ENCODE assay signal across 21 cellular contexts in genomic region chr12:55757701-55758100, GRCh38. TPM values are rescaled to one million over a fixed set of nuclear protein-coding genes. Genes with fewer than 3 reads are reported as not detected.
DNase-seq lines count a peak whose midpoint lies in the region; ATAC-seq and TF ChIP-seq lines count a peak whose summit lies in the region.
"Had no signal": no experiment of that assay in that cellular context is flagged by ENCODE, and none has a peak within 500 bp of the region (broad histone marks: within the 10 kb centered on the region; RNA-seq: fewer than 3 reads in every experiment).

No MANE protein-coding gene starts in this region.

- CTCF ChIA-PET in A673 (lab: Charles Lee), result no interaction called here
- CTCF ChIA-PET in CD8-positive, alpha-beta T cell (lab: Charles Lee), result interaction anchor here (0.6 to 2.3 kb wide), 3 partner anchors 14 to 36 kb away, joined by 3 to 9 read pairs (median 4); no protein-coding TSS in a partner anchor
- CTCF ChIA-PET in activated CD4-positive, alpha-beta memory T cell treated with anti-CD3 and anti-CD28 coated beads, Interleukin-2, amount 10 ng/mL, durations not matched to agents 7 days and 5 days (lab: Charles Lee), result no interaction called here

- BruUV-seq in A673 (replicated peaks; lab: Mats Ljungman, UMichigan), result no TSS peak

- H3K4me3 ChIP-seq in A673 (ENCODE audit: low read depth, low read length, poor library complexity, severe bottlenecking), result no peak overlapping the region
- no peak overlapping the region for H3K4me3 ChIP-seq in CD8-positive, alpha-beta T cell (ENCODE audit: low read depth, low read length)
- H3K4me3 ChIP-seq in mesodermal cell (ENCODE audit: extremely low read depth, insufficient read depth, low read length, poor library complexity, severe bottlenecking), result no peak overlapping the region
- H3K4me3 ChIP-seq: GM12878, heart right ventricle, left ventricle myocardium inferior, tibial artery had no signal

- peaks cover 2% of the 10 kb centered on the region for H3K4me1 Mint-ChIP-seq in CD8-positive, alpha-beta T cell (ENCODE audit: low read depth)
- peaks cover 14% of the 10 kb centered on the region for H3K4me1 Mint-ChIP-seq in activated CD4-positive, alpha-beta memory T cell treated with anti-CD3 and anti-CD28 coated beads, Interleukin-2, amount 10 ng/mL, durations not matched to agents 7 days and 5 days

- H3K27ac Mint-ChIP-seq in CD8-positive, alpha-beta T cell, result peak overlapping the region; percentile 77
- peak overlapping the region; percentile 42 for H3K27ac Mint-ChIP-seq in activated CD4-positive, alpha-beta memory T cell treated with anti-CD3 and anti-CD28 coated beads, Interleukin-2, amount 10 ng/mL, durations not matched to agents 7 days and 5 days
- H3K27ac Mint-ChIP-seq: T-helper 17 cell had no signal

- peak overlapping the region; percentile 26 for H3K27ac ChIP-seq in A673 (ENCODE audit: low read depth, low read length, poor library complexity, severe bottlenecking)
- no peak overlapping the region for H3K27ac ChIP-seq in CD8-positive, alpha-beta T cell (ENCODE audit: low read depth, low read length)
- peak overlapping the region; percentile 53 for H3K27ac ChIP-seq in mesodermal cell (ENCODE audit: low read depth, low read length, severe bottlenecking)
- H3K27ac ChIP-seq: heart right ventricle, left ventricle myocardium inferior, tibial artery had no signal

- H3K27me3 Mint-ChIP-seq in CD8-positive, alpha-beta T cell (ENCODE audit: low read depth), result no peaks in the 10 kb centered on the region
- no peaks in the 10 kb centered on the region for H3K27me3 Mint-ChIP-seq in activated CD4-positive, alpha-beta memory T cell treated with anti-CD3 and anti-CD28 coated beads, Interleukin-2, amount 10 ng/mL, durations not matched to agents 7 days and 5 days
- H3K27me3 Mint-ChIP-seq: T-helper 17 cell had no signal

- H3K4me3 Mint-ChIP-seq in CD8-positive, alpha-beta T cell, result no peak overlapping the region
- H3K4me3 Mint-ChIP-seq in activated CD4-positive, alpha-beta memory T cell treated with anti-CD3 and anti-CD28 coated beads, Interleukin-2, amount 10 ng/mL, durations not matched to agents 7 days and 5 days, result no peak overlapping the region
- H3K4me3 Mint-ChIP-seq: activated naive CD4-positive, alpha-beta T cell treated with anti-CD3 and anti-CD28 coated beads for 36 hours; T-helper 17 cell had no signal

- ATAC-seq in CD8-positive, alpha-beta T cell, result no peak
- ATAC-seq: GM12878, heart right ventricle, right cardiac atrium, T-helper 17 cell had no signal

- H3K9me3 Mint-ChIP-seq in CD8-positive, alpha-beta T cell, result no peaks in the 10 kb centered on the region
- no peaks in the 10 kb centered on the region for H3K9me3 Mint-ChIP-seq in activated CD4-positive, alpha-beta memory T cell treated with anti-CD3 and anti-CD28 coated beads, Interleukin-2, amount 10 ng/mL, durations not matched to agents 7 days and 5 days
- H3K9me3 Mint-ChIP-seq: activated naive CD4-positive, alpha-beta T cell treated with anti-CD3 and anti-CD28 coated beads for 36 hours had no signal

- 67 to 100% methylated on average over 1 of the region's 2 CpGs for WGBS in mesodermal cell (ENCODE audit: insufficient coverage in 2 of 2), 2 experiments

- TF ChIP-seq CTCF in A673 (conservative IDR thresholded peaks at IDR 0.05; ENCODE audit: low read depth, low read length), result no peak
- no peak for TF ChIP-seq CTCF in CD8-positive, alpha-beta T cell (IDR thresholded peaks at IDR 0.05)

- H3K4me1 ChIP-seq in A673 (ENCODE audit: insufficient read depth, low read length, poor library complexity, severe bottlenecking), result no peaks in the 10 kb centered on the region
- H3K4me1 ChIP-seq in CD8-positive, alpha-beta T cell (ENCODE audit: insufficient read depth, low read length), result no peaks in the 10 kb centered on the region
- peaks cover 4% of the 10 kb centered on the region for H3K4me1 ChIP-seq in mesodermal cell (ENCODE audit: control insufficient read depth, insufficient read depth, low read length, poor library complexity, severe bottlenecking)
- H3K4me1 ChIP-seq: left ventricle myocardium inferior, tibial artery had no signal

- POLR2A ChIA-PET in A673 (lab: Charles Lee; ENCODE audit: low non-redundant PET), result interaction anchor here (0.6 kb wide), 1 partner anchor 553 kb away, joined by 3 read pairs; no protein-coding TSS in a partner anchor
- POLR2A ChIA-PET in CD8-positive, alpha-beta T cell (lab: Charles Lee), result interaction anchor here (1.6 kb wide), 1 partner anchor 9 kb away, joined by 4 read pairs; no protein-coding TSS in a partner anchor
- POLR2A ChIA-PET in activated CD4-positive, alpha-beta memory T cell treated with anti-CD3 and anti-CD28 coated beads, Interleukin-2, amount 10 ng/mL, durations not matched to agents 7 days and 5 days (lab: Charles Lee), result interaction anchor here (1.6 to 1.9 kb wide), 2 partner anchors 10 to 72 kb away, joined by 3 to 8 read pairs; no protein-coding TSS in a partner anchor

- DNase-seq in A673 (ENCODE audit: low spot score), result no peak
- DNase-seq in CD8-positive, alpha-beta T cell, result no peak
- no peak for DNase-seq in activated CD4-positive, alpha-beta memory T cell treated with anti-CD3 and anti-CD28 coated beads, Interleukin-2, amount 10 ng/mL, durations not matched to agents 7 days and 5 days
- DNase-seq in activated CD8-positive, alpha-beta memory T cell treated with anti-CD3 and anti-CD28 coated beads, Interleukin-2, amount 50 U/mL, for 4 hours, result no peak
- DNase-seq in NCI-H1105 (lab: John Stamatoyannopoulos, UW), result no peak
- no peak for DNase-seq in NOMO-1 treated with DMSO at 0.1 percent for 48 hours (lab: John Stamatoyannopoulos, UW; ENCODE audit: unreplicated experiment)
- DNase-seq: activated naive CD4-positive, alpha-beta T cell treated with anti-CD3 and anti-CD28 coated beads for 36 hours; AML-193; GF-D8; H7; heart right ventricle; left ventricle myocardium inferior; NCI-H2107; NCI-H510A treated with DMSO at 0.1 percent for 48 hours; right cardiac atrium; SHP77; stimulated activated naive CD4-positive, alpha-beta T cell; T-helper 17 cell; tibial artery had no signal

- peaks cover 80% of the 10 kb centered on the region for H3K36me3 Mint-ChIP-seq in CD8-positive, alpha-beta T cell
- H3K36me3 Mint-ChIP-seq in activated CD4-positive, alpha-beta memory T cell treated with anti-CD3 and anti-CD28 coated beads, Interleukin-2, amount 10 ng/mL, durations not matched to agents 7 days and 5 days (ENCODE audit: low read depth), result peaks cover 77% of the 10 kb centered on the region

- intact Hi-C loops in A673 (cut with micrococcal nuclease; ENCODE audit: unreplicated experiment), result no loop called here
- intact Hi-C loops in CD8-positive, alpha-beta T cell (cut with DNase I, micrococcal nuclease), result no loop called here

- H3K27me3 ChIP-seq in A673 (replicated peaks; ENCODE audit: insufficient read depth, low read depth, low read length, poor library complexity), result no peaks in the 10 kb centered on the region
- no peaks in the 10 kb centered on the region for H3K27me3 ChIP-seq in CD8-positive, alpha-beta T cell (ENCODE audit: insufficient read depth, low read length)
- H3K27me3 ChIP-seq: heart right ventricle, tibial artery had no signal

- peaks cover 77% of the 10 kb centered on the region for H3K36me3 ChIP-seq in A673 (ENCODE audit: insufficient read depth, low read length, poor library complexity, severe bottlenecking)
- peaks cover 25% of the 10 kb centered on the region for H3K36me3 ChIP-seq in CD8-positive, alpha-beta T cell (ENCODE audit: insufficient read depth, low read length)
- H3K36me3 ChIP-seq in mesodermal cell (ENCODE audit: control insufficient read depth, insufficient read depth, low read length), result peaks cover 99% of the 10 kb centered on the region

- H3K9me3 ChIP-seq in A673 (ENCODE audit: low read depth, low read length, poor library complexity, severe bottlenecking), result no peaks in the 10 kb centered on the region
- no peaks in the 10 kb centered on the region for H3K9me3 ChIP-seq in CD8-positive, alpha-beta T cell (ENCODE audit: low read length)
- H3K9me3 ChIP-seq in mesodermal cell (ENCODE audit: control insufficient read depth, low read length), result peaks cover 5% of the 10 kb centered on the region
- H3K9me3 ChIP-seq: heart right ventricle, left ventricle myocardium inferior, tibial artery had no signal

RNA-seq across cellular contexts. Expression of gene GDF11, which starts 14.8 kb away (rescaled TPM):
- 38.4 and 46.9 TPM in 2 replicates for total RNA-seq in A673 (2021)
- total RNA-seq in CD8-positive, alpha-beta T cell, result 1 to 10 TPM; 4.3 to 4.6 TPM
- 1 to 10 TPM; 7.2 to 7.9 TPM for total RNA-seq in activated CD4-positive, alpha-beta memory T cell treated with anti-CD3 and anti-CD28 coated beads, Interleukin-2, amount 10 ng/mL, durations not matched to agents 7 days and 5 days
- polyA plus RNA-seq in mesodermal cell (2013, experiment 1 of 2), result 22.8 TPM
- 20.3 TPM for polyA plus RNA-seq in mesodermal cell (2013, experiment 2 of 2)

RNA-seq across cellular contexts. Expression of gene CD63, which starts 28.9 kb away (rescaled TPM):
- total RNA-seq in A673 (2021), result 367 and 371 TPM in 2 replicates
- 10 to 100 TPM; 27.0 to 33.8 TPM for total RNA-seq in CD8-positive, alpha-beta T cell
- total RNA-seq in activated CD4-positive, alpha-beta memory T cell treated with anti-CD3 and anti-CD28 coated beads, Interleukin-2, amount 10 ng/mL, durations not matched to agents 7 days and 5 days, result 100 to 1,000 TPM; 177 to 185 TPM
- 883 TPM for polyA plus RNA-seq in mesodermal cell (2013, experiment 1 of 2)
- 779 TPM for polyA plus RNA-seq in mesodermal cell (2013, experiment 2 of 2)

RNA-seq across cellular contexts. Expression of gene RDH5, which starts 37.5 kb away (rescaled TPM):
- total RNA-seq in A673 (2021), result 6.7 and 9.7 TPM in 2 replicates
- total RNA-seq in CD8-positive, alpha-beta T cell, result 1 to 10 TPM; 5.5 to 7.8 TPM
- 10 to 100 TPM in 1 of 2 experiments, 1 to 10 TPM in 1; 9.5 to 10.5 TPM for total RNA-seq in activated CD4-positive, alpha-beta memory T cell treated with anti-CD3 and anti-CD28 coated beads, Interleukin-2, amount 10 ng/mL, durations not matched to agents 7 days and 5 days
- polyA plus RNA-seq in mesodermal cell (2013, experiment 1 of 2), result 1.0 TPM
- 3.6 TPM for polyA plus RNA-seq in mesodermal cell (2013, experiment 2 of 2)

RNA-seq across cellular contexts. Expression of gene BLOC1S1, which starts 41.9 kb away (rescaled TPM):
- total RNA-seq in A673 (2021), result 76.0 and 86.3 TPM in 2 replicates
- 10 to 100 TPM; 29.4 to 29.6 TPM for total RNA-seq in CD8-positive, alpha-beta T cell
- 100 to 1,000 TPM; 156 to 162 TPM for total RNA-seq in activated CD4-positive, alpha-beta memory T cell treated with anti-CD3 and anti-CD28 coated beads, Interleukin-2, amount 10 ng/mL, durations not matched to agents 7 days and 5 days
- 80.5 TPM for polyA plus RNA-seq in mesodermal cell (2013, experiment 1 of 2)
- 77.1 TPM for polyA plus RNA-seq in mesodermal cell (2013, experiment 2 of 2)

RNA-seq across cellular contexts. Expression of gene ITGA7, which starts 50.0 kb away (rescaled TPM):
- total RNA-seq in A673 (2021), result 14.7 and 21.4 TPM in 2 replicates
- 1 to 10 TPM; 1.0 to 1.1 TPM for total RNA-seq in CD8-positive, alpha-beta T cell
- total RNA-seq in activated CD4-positive, alpha-beta memory T cell treated with anti-CD3 and anti-CD28 coated beads, Interleukin-2, amount 10 ng/mL, durations not matched to agents 7 days and 5 days, result 1 to 10 TPM; 1.9 to 2.0 TPM
- polyA plus RNA-seq in mesodermal cell (2013, experiment 1 of 2), result 41.9 TPM
- polyA plus RNA-seq in mesodermal cell (2013, experiment 2 of 2), result 33.4 TPM

Comparison
In these comparisons a context has a peak if more than half of its experiments do, and no peak if none do; other contexts are left out.
1. RNA of gene CD63, which starts 28.9 kb away (total RNA-seq): 367 to 371 TPM in A673 and 177 to 185 TPM in activated CD4-positive, alpha-beta memory T cell treated with anti-CD3 and anti-CD28 coated beads, Interleukin-2, amount 10 ng/mL, durations not matched to agents 7 days and 5 days; 27.0 to 33.8 TPM in CD8-positive, alpha-beta T cell; every median in the first group is over 4 times any median in the second.